In the genomic region with DNA sequence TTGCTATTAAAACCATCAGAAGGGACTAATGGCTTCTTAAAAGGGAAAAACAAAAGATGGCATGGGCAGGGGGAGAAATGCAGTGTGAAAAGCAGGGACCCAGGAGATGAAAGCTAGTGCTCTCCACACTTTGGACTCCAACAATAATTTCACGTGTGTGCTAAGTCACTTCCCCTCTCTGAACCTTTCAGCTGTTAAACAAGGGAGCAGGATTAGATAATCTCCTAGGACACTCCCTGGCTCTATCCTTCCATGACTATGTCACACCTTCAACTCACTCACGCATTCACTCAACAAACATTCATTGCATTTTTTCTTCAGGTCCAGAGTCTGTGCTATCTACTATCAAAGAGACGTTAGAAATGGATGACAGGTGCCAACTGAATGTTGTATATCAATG, we compare ENCODE assay signal across 8 cellular contexts.
"Had no signal": no experiment of that assay in that cellular context is flagged by ENCODE, and none has a peak within 500 bp of the region (broad histone marks: within the 10 kb centered on the region; RNA-seq: fewer than 3 reads in every experiment).

No MANE protein-coding gene starts in this region.

- H3K4me3 ChIP-seq: GM12878 had no signal

- DNase-seq: GDM1, GF-D8 had no signal

- FAIRE-seq: G401.6, GM12878, GM12891, GM12892, GM18507, GM19239 had no signal

- ATAC-seq: GM12878 had no signal
